ENCODE assay signal across 8 cellular contexts in genomic region chr7:1503390-1503789, GRCh38. TPM values are rescaled to one million over a fixed set of nuclear protein-coding genes. Genes with fewer than 3 reads are reported as not detected.
DNase-seq lines count a peak whose midpoint lies in the region; ATAC-seq and TF ChIP-seq lines count a peak whose summit lies in the region.

No MANE protein-coding gene starts in this region.

- no peak for DNase-seq in heart left ventricle
- no peak for DNase-seq in Right ventricle myocardium superior
- DNase-seq in breast epithelium (ENCODE audit: low spot score in 2 of 2): no peak
- no peak for DNase-seq in mesothelial cell of epicardium (ENCODE audit: low spot score in 2 of 2, unreplicated experiment in 2 of 2)
- DNase-seq in aorta: no peak
- DNase-seq in HUDEP-2 (lab: John Stamatoyannopoulos, UW; ENCODE audit: unreplicated experiment in 76 of 76): no peak
- DNase-seq in AML-193 (lab: John Stamatoyannopoulos, UW): no peak
- DNase-seq in GM13977 (ENCODE audit: low spot score): no peak

- intact Hi-C loops in heart left ventricle (cut with DNase I) (loop anchor here in 2 of 10 donors (10.0 kb wide), 1 partner anchor 51 kb away; the partner anchor contains the start of gene TMEM184A (in 2 of the 2)), Right ventricle myocardium superior (cut with DNase I) (no loop called here), breast epithelium (cut with DNase I; ENCODE audit: low total_unique reads) (no loop called here), aorta (cut with DNase I) (loop anchor here in 1 of 2 donors (5.0 kb wide), 1 partner anchor 64 kb away; no protein-coding TSS in a partner anchor)

- in situ Hi-C loops in GM13977 (cut with MboI; ENCODE audit: low pct_unique_long_range_greater_than_20kb, low sequenced_read_pairs, unreplicated experiment): no loop called here

- H3K36me3 ChIP-seq in heart left ventricle (peaks cover 0 to 45% (median 42%) of the 10 kb centered on the region in 9 donors), breast epithelium (no peaks in the 10 kb centered on the region), aorta (ENCODE audit: control insufficient read depth in 1 of 2, insufficient read depth in 2 of 2, low read length in 1 of 2) (peaks cover 0 to 7% of the 10 kb centered on the region in 2 donors)

- H3K9me3 ChIP-seq in heart left ventricle: no peaks in the 10 kb centered on the region
- no peaks in the 10 kb centered on the region for H3K9me3 ChIP-seq in breast epithelium
- no peaks in the 10 kb centered on the region for H3K9me3 ChIP-seq in aorta (ENCODE audit: control insufficient read depth, low read length)

- peak overlapping the region; percentile 56 for H3K27ac Mint-ChIP-seq in mesothelial cell of epicardium

- H3K36me3 Mint-ChIP-seq in mesothelial cell of epicardium: peaks cover 14% of the 10 kb centered on the region

- H3K27me3 ChIP-seq in heart left ventricle: no peaks in the 10 kb centered on the region
- H3K27me3 ChIP-seq in breast epithelium: no peaks in the 10 kb centered on the region
- no peaks in the 10 kb centered on the region for H3K27me3 ChIP-seq in aorta (ENCODE audit: control insufficient read depth in 1 of 2, insufficient read depth in 2 of 2, low read length in 1 of 2)

- H3K27ac ChIP-seq in heart left ventricle: peak overlapping the region in 2 of 12 donors; percentile 84 to 86
- no peak overlapping the region for H3K27ac ChIP-seq in breast epithelium
- no peak overlapping the region for H3K27ac ChIP-seq in aorta (ENCODE audit: low read depth in 1 of 2, low read length in 2 of 2)

- H3K4me3 Mint-ChIP-seq in mesothelial cell of epicardium: peak overlapping the region; percentile 87

- TF ChIP-seq POLR2A in heart left ventricle (IDR thresholded peaks at IDR 0.05) (no peak), breast epithelium (IDR thresholded peaks at IDR 0.05) (no peak)

- WGBS in heart left ventricle, 4 donors: 24 to 40% (median 32%) methylated on average over 22 to 24 of the region's 24 CpGs
- 24% methylated on average over 24 of the region's 24 CpGs for WGBS in aorta, 2 donors

- ATAC-seq in heart left ventricle (no peak), Right ventricle myocardium superior (ENCODE audit: poor library complexity) (no peak), aorta (ENCODE audit: low FRiP score) (no peak)

- TF ChIP-seq CTCF in heart left ventricle (IDR thresholded peaks at IDR 0.05) (no peak), breast epithelium (IDR thresholded peaks at IDR 0.05) (no peak), mesothelial cell of epicardium (IDR thresholded peaks at IDR 0.05; ENCODE audit: unreplicated experiment) (no peak), GM13977 (IDR thresholded peaks at IDR 0.05; ENCODE audit: extremely low read depth, insufficient read depth, missing control alignments) (no peak)

- H3K9me3 Mint-ChIP-seq in mesothelial cell of epicardium: no peaks in the 10 kb centered on the region

- peaks cover 25% of the 10 kb centered on the region for H3K4me1 Mint-ChIP-seq in mesothelial cell of epicardium

- H3K4me3 ChIP-seq in heart left ventricle (peak overlapping the region; percentile 82 to 100 (median 100)), breast epithelium (peak overlapping the region; percentile 99 to 100 (median 100)), aorta (ENCODE audit: low read length in 2 of 2) (peak overlapping the region; percentile 71 to 97)

- peaks cover 5 to 39% (median 24%) of the 10 kb centered on the region in 12 donors for H3K4me1 ChIP-seq in heart left ventricle
- peaks cover 0 to 16% of the 10 kb centered on the region in 2 donors for H3K4me1 ChIP-seq in breast epithelium
- H3K4me1 ChIP-seq in aorta (ENCODE audit: control insufficient read depth in 1 of 2, insufficient read depth in 2 of 2, low read length in 2 of 2): no peaks in the 10 kb centered on the region

- no peaks in the 10 kb centered on the region for H3K27me3 Mint-ChIP-seq in mesothelial cell of epicardium (ENCODE audit: low read depth)

RNA-seq across cellular contexts. Expression of gene INTS1, which starts 0.8 kb away (rescaled TPM):
- total RNA-seq in heart left ventricle (10 to 100 TPM; 35.5 to 67.4 (median 45.3) TPM), Right ventricle myocardium superior (29.2 TPM), breast epithelium (10 to 100 TPM; 27.5 to 32.1 (median 27.7) TPM), mesothelial cell of epicardium (141 to 163 TPM (median 149 TPM) in 3 replicates), aorta (10 to 100 TPM; 56.4 to 77.9 TPM)
- polyA plus RNA-seq in heart left ventricle (10 to 100 TPM; 41.9 to 46.0 TPM), aorta (100 to 1,000 TPM in 1 of 2 donors, 10 to 100 TPM in 1; 17.2 to 109 TPM)

RNA-seq across cellular contexts. Expression of gene MAFK, which starts 27.1 kb away (rescaled TPM):
- 100 to 1,000 TPM in 5 of 9 donors, 10 to 100 TPM in 4; 34.3 to 138 (median 121) TPM for total RNA-seq in heart left ventricle
- 100 to 1,000 TPM in 1 of 2 donors, 10 to 100 TPM in 1; 94.8 to 165 TPM for polyA plus RNA-seq in heart left ventricle
- 59.4 TPM for total RNA-seq in Right ventricle myocardium superior
- 10 to 100 TPM; 14.4 to 25.9 (median 25.2) TPM for total RNA-seq in breast epithelium
- total RNA-seq in mesothelial cell of epicardium: 46.0 to 47.7 TPM (median 46.5 TPM) in 3 replicates
- total RNA-seq in aorta: 100 to 1,000 TPM in 1 of 2 donors, 10 to 100 TPM in 1; 86.3 to 131 TPM
- polyA plus RNA-seq in aorta: 100 to 1,000 TPM in 1 of 2 donors, 10 to 100 TPM in 1; 85.4 to 106 TPM

RNA-seq across cellular contexts. Expression of gene MICALL2, which starts 44.1 kb away (rescaled TPM):
- total RNA-seq in heart left ventricle (10 to 100 TPM in 2 of 9 donors, 1 to 10 TPM in 7; 2.5 to 18.3 (median 7.3) TPM), Right ventricle myocardium superior (6.2 TPM), breast epithelium (10 to 100 TPM in 2 of 3 donors, 1 to 10 TPM in 1; 4.0 to 20.0 (median 15.8) TPM), mesothelial cell of epicardium (18.5 to 21.1 TPM (median 18.9 TPM) in 3 replicates), aorta (10 to 100 TPM; 41.7 to 70.3 TPM)
- polyA plus RNA-seq in heart left ventricle (10 to 100 TPM; 10.9 to 12.6 TPM), aorta (100 to 1,000 TPM in 1 of 2 donors, 10 to 100 TPM in 1; 57.7 to 346 TPM)

RNA-seq across cellular contexts. Expression of gene TMEM184A, which starts 52.6 kb away (rescaled TPM):
- total RNA-seq in heart left ventricle (under 1 TPM; 0.19 to 0.85 (median 0.47) TPM), Right ventricle myocardium superior (0.30 TPM), breast epithelium (1 to 10 TPM in 2 of 3 donors, not detected in 1; 6.6 to 8.2 TPM), mesothelial cell of epicardium (4.3 to 5.0 TPM (median 5.0 TPM) in 3 replicates), aorta (under 1 TPM in 1 of 2 donors, not detected in 1; 0.06 TPM)
- polyA plus RNA-seq in heart left ventricle (under 1 TPM; 0.19 to 0.99 TPM), aorta (1 to 10 TPM in 1 of 2 donors, under 1 TPM in 1; 0.84 to 6.1 TPM)
